Comparison of ENCODE assay signal across 21 cellular contexts in the genomic region with DNA sequence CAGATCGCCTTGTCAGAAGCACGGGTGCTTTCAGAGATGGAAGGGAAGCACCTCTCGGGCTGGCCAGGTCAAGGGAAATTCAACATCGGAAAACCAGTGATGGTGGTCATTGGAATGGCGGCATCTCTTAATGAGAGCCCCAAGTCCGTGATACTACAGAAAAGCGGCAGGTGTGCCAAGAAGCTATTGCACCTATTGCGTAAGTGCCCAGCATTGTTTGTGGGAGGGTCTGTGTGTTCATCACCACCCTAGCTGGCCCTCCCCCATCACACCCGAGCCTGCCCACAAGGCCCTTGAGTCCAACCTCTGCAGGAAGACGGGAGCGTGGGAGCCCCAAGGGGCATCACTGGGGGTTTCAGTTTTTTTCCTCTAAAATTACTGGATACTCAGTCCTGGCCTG.
DNase-seq lines count a peak whose midpoint lies in the region; ATAC-seq, FAIRE-seq and TF ChIP-seq lines count a peak whose summit lies in the region.
"Had no signal": no experiment of that assay in that cellular context is flagged by ENCODE, and none has a peak within 500 bp of the region (broad histone marks: within the 10 kb centered on the region; RNA-seq: fewer than 3 reads in every experiment).

No MANE protein-coding gene starts in this region.

- no peak overlapping the region for H4K5ac ChIP-seq in IMR-90 (ENCODE audit: low read depth, low read length)

- H2BK120ac ChIP-seq in IMR-90 (ENCODE audit: low read depth, low read length): no peak overlapping the region

- no peak overlapping the region for H3K56ac ChIP-seq in IMR-90 (ENCODE audit: extremely low read depth, insufficient read depth, low read length)

- no peak for TF ChIP-seq RAD21 in IMR-90 (IDR thresholded peaks at IDR 0.05; ENCODE audit: low read length)

- no peak overlapping the region for H3K9ac ChIP-seq in IMR-90 (ENCODE audit: low read depth, low read length)
- H3K9ac ChIP-seq in kidney (ENCODE audit: low read length in 2 of 2): no peak overlapping the region

- H4K20me1 ChIP-seq in IMR-90 (ENCODE audit: insufficient read depth, low read length): no peaks in the 10 kb centered on the region

- in situ Hi-C loops in IMR-90 (cut with MboI; ENCODE audit: low sequenced_read_pairs): loop anchor here (25.0 kb wide), 1 partner anchor 382 kb away; no protein-coding TSS in a partner anchor

- H3K36me3 ChIP-seq in IMR-90 (ENCODE audit: control insufficient read depth, insufficient read depth, low read length) (peaks cover 44% of the 10 kb centered on the region), kidney (ENCODE audit: control insufficient read depth in 1 of 2, insufficient read depth in 2 of 2, low read length in 2 of 2) (peaks cover 21 to 22% of the 10 kb centered on the region in 2 donors), psoas muscle (ENCODE audit: insufficient read depth in 1 of 2, low read depth in 1 of 2) (peaks cover 16 to 100% of the 10 kb centered on the region in 2 donors), esophagus squamous epithelium (peaks cover 4 to 96% (median 27%) of the 10 kb centered on the region in 3 donors)

- no peak overlapping the region for H4K91ac ChIP-seq in IMR-90 (ENCODE audit: insufficient read depth, low read depth, low read length)

- CTCF ChIA-PET in IMR-90 (lab: Yijun Ruan, JAX): interaction anchor here (1.4 kb wide), 1 partner anchor 12 kb away, joined by 3 read pairs; no protein-coding TSS in a partner anchor

- dilution Hi-C loops in IMR-90 (cut with HindIII; ENCODE audit: low sequenced_read_pairs, unreplicated experiment): no loop called here

- no peak overlapping the region for H2AK5ac ChIP-seq in IMR-90 (ENCODE audit: low read depth, low read length)

- H3K4me2 ChIP-seq in IMR-90 (ENCODE audit: low read depth, low read length): no peak overlapping the region

- no peak for ATAC-seq in IMR-90 (ENCODE audit: low read depth)
- peak in 1 of 4 donors; percentile 16 for ATAC-seq in psoas muscle
- no peak for ATAC-seq in GM19463 (IDR thresholded peaks at IDR 0.05; ENCODE audit: unreplicated experiment)

- TF ChIP-seq POLR2A in IMR-90 (IDR thresholded peaks at IDR 0.05; ENCODE audit: low read depth, low read length) (no peak), lower leg skin (IDR thresholded peaks at IDR 0.05) (no peak), esophagus squamous epithelium (IDR thresholded peaks at IDR 0.05) (no peak)

- H2BK15ac ChIP-seq in IMR-90 (ENCODE audit: low read depth, low read length): no peak overlapping the region

- POLR2A ChIA-PET in IMR-90 (lab: Charles Lee; ENCODE audit: unreplicated experiment): no interaction called here

- H3K27me3 ChIP-seq in IMR-90 (ENCODE audit: control insufficient read depth, insufficient read depth, low read length): no peaks in the 10 kb centered on the region
- no peaks in the 10 kb centered on the region for H3K27me3 ChIP-seq in psoas muscle (ENCODE audit: insufficient read depth in 3 of 3, low read length in 2 of 3)
- H3K27me3 ChIP-seq in esophagus squamous epithelium: no peaks in the 10 kb centered on the region

- H4K8ac ChIP-seq in IMR-90 (ENCODE audit: low read depth in 2 of 2, low read length in 2 of 2): no peak overlapping the region

- peak; percentile 37 for DNase-seq in activated effector memory CD4-positive, alpha-beta T cell treated with anti-CD3 and anti-CD28 coated beads, Interleukin-2, amount 50 U/mL, for 16 hours
- DNase-seq in activated effector memory CD4-positive, alpha-beta T cell treated with Interleukin-2 at 50 U/mL for 16 hours: no peak
- DNase-seq in IMR-90 (no peak), kidney (peak; percentile 29), psoas muscle (peak; percentile 14 to 56), lower leg skin (ENCODE audit: low spot score in 2 of 2) (no peak), esophagus squamous epithelium (lab: John Stamatoyannopoulos, UW) (no peak)
- DNase-seq: 8988T; Caco-2; CD4-positive, alpha-beta T cell; DMS153; GDM1; H9; MM.1S; NCI-H1092 treated with DMSO at 0.1 percent for 48 hours; NCI-H1694; NCI-H510A; NCI-H82; OCI-M1; SIG-M5 had no signal

- H3K9me3 ChIP-seq in IMR-90 (ENCODE audit: control insufficient read depth, insufficient read depth, low read length): no peaks in the 10 kb centered on the region
- no peaks in the 10 kb centered on the region for H3K9me3 ChIP-seq in kidney (ENCODE audit: control insufficient read depth in 1 of 2, low read length in 2 of 2)
- no peaks in the 10 kb centered on the region for H3K9me3 ChIP-seq in psoas muscle
- no peaks in the 10 kb centered on the region for H3K9me3 ChIP-seq in esophagus squamous epithelium
- H3K9me3 ChIP-seq: Caco-2 had no signal

- TF ChIP-seq CTCF in IMR-90 (conservative IDR thresholded peaks at IDR 0.05; ENCODE audit: low read depth, low read length) (no peak), kidney (IDR thresholded peaks at IDR 0.05; ENCODE audit: borderline replicate concordance, extremely low read depth, insufficient read depth) (no peak), psoas muscle (IDR thresholded peaks at IDR 0.05) (no peak), lower leg skin (IDR thresholded peaks at IDR 0.05) (no peak), esophagus squamous epithelium (IDR thresholded peaks at IDR 0.05) (no peak)

- H3K9me1 ChIP-seq in IMR-90 (ENCODE audit: insufficient read depth, low read length): peaks cover 4% of the 10 kb centered on the region; the same call in 1 of the 2 replicates

- H2BK5ac ChIP-seq in IMR-90 (ENCODE audit: low read depth, low read length, poor library complexity, severe bottlenecking): no peak overlapping the region

- no peak for FAIRE-seq in kidney (lab: Jason Lieb, UNC)

- H3K79me1 ChIP-seq in IMR-90 (ENCODE audit: low read depth in 1 of 2, low read length in 2 of 2): no peaks in the 10 kb centered on the region

- no peak overlapping the region for H2AK9ac ChIP-seq in IMR-90 (replicated peaks; ENCODE audit: low read depth, low read length, poor library complexity)

- H3K14ac ChIP-seq in IMR-90 (replicated peaks; ENCODE audit: low read depth, low read length): no peak overlapping the region

- 95% methylated on average over 4 of the region's 11 CpGs; no CpG with 5 or more reads in 1 of the 2 experiments for WGBS in IMR-90 (ENCODE audit: extremely low coverage in 2 of 2, insufficient read length in 1 of 2), 2 experiments
- 90 to 93% (median 91%) methylated on average over 11 of the region's 11 CpGs for WGBS in psoas muscle, 3 donors
- 89 to 91% methylated on average over 11 of the region's 11 CpGs for WGBS in lower leg skin, 2 donors
- WGBS in esophagus squamous epithelium, 2 donors: 91 to 94% methylated on average over 8 to 10 of the region's 11 CpGs

- H2AFZ ChIP-seq in IMR-90 (replicated peaks; ENCODE audit: low read length, poor library complexity): no peak overlapping the region

- no TSS peak for BruUV-seq in IMR-90 (replicated peaks; lab: Mats Ljungman, UMichigan)

- H2BK20ac ChIP-seq in IMR-90 (ENCODE audit: low read depth, low read length): no peak overlapping the region

- no peak overlapping the region for H3K4me3 ChIP-seq in IMR-90 (ENCODE audit: insufficient read depth, low read depth, low read length)
- H3K4me3 ChIP-seq in kidney (ENCODE audit: low read length in 2 of 2): no peak overlapping the region
- no peak overlapping the region for H3K4me3 ChIP-seq in psoas muscle
- no peak overlapping the region for H3K4me3 ChIP-seq in lower leg skin (ENCODE audit: low read depth, poor library complexity, severe bottlenecking)
- no peak overlapping the region for H3K4me3 ChIP-seq in esophagus squamous epithelium

- H3K4me1 ChIP-seq in IMR-90 (ENCODE audit: control insufficient read depth, insufficient read depth, low read length): no peaks in the 10 kb centered on the region
- H3K4me1 ChIP-seq in kidney (ENCODE audit: control insufficient read depth in 1 of 2, insufficient read depth in 1 of 2, low read depth in 1 of 2, low read length in 2 of 2): no peaks in the 10 kb centered on the region
- H3K4me1 ChIP-seq in psoas muscle: no peaks in the 10 kb centered on the region
- H3K4me1 ChIP-seq in esophagus squamous epithelium: no peaks in the 10 kb centered on the region
- H3K4me1 ChIP-seq: Caco-2 had no signal

- H3K4ac ChIP-seq in IMR-90 (ENCODE audit: low read depth, low read length): no peak overlapping the region

- no peak overlapping the region for H3K27ac ChIP-seq in IMR-90 (ENCODE audit: insufficient read depth, low read length)
- H3K27ac ChIP-seq in kidney (ENCODE audit: low read depth in 2 of 2, low read length in 2 of 2): no peak overlapping the region
- H3K27ac ChIP-seq in psoas muscle: no peak overlapping the region
- H3K27ac ChIP-seq in esophagus squamous epithelium: no peak overlapping the region

- H3K23ac ChIP-seq in IMR-90 (ENCODE audit: low read depth, low read length): no peak overlapping the region

- H3K18ac ChIP-seq in IMR-90 (ENCODE audit: low read depth, low read length): no peak overlapping the region

- intact Hi-C loops in IMR-90 (cut with micrococcal nuclease) (no loop called here), kidney (cut with DNase I) (no loop called here), psoas muscle (cut with DNase I) (no loop called here), lower leg skin (cut with DNase I; ENCODE audit: low total_unique reads) (no loop called here), esophagus squamous epithelium (cut with DNase I) (no loop called here)

TF ChIP-seq in IMR-90, 13 proteins besides CTCF, POLR2A, EP300 and RAD21:
- TF ChIP-seq BHLHE40 (IDR thresholded peaks at IDR 0.05; ENCODE audit: low read depth, low read length) (no peak), CEBPB (IDR thresholded peaks at IDR 0.05; ENCODE audit: low read depth, low read length) (peak; percentile 75)

Comparison
In these comparisons a context has a peak if more than half of its experiments do, and no peak if none do; other contexts are left out.
1. DNase-seq: peak in activated effector memory CD4-positive, alpha-beta T cell treated with anti-CD3 and anti-CD28 coated beads, Interleukin-2, amount 50 U/mL, for 16 hours (single experiment), kidney (single experiment) and psoas muscle (2 of 2); none in activated effector memory CD4-positive, alpha-beta T cell treated with Interleukin-2 at 50 U/mL for 16 hours (single experiment), IMR-90 (single experiment), lower leg skin (0 of 2) and esophagus squamous epithelium (single experiment).